17 cellular contexts compared by ENCODE assay signal in genomic region chr21:46111193-46111571, GRCh38. TPM values are rescaled to one million over a fixed set of nuclear protein-coding genes. Genes with fewer than 3 reads are reported as not detected.
DNase-seq lines count a peak whose midpoint lies in the region; ATAC-seq, FAIRE-seq and TF ChIP-seq lines count a peak whose summit lies in the region.
"Had no signal": no experiment of that assay in that cellular context is flagged by ENCODE, and none has a peak within 500 bp of the region (broad histone marks: within the 10 kb centered on the region; RNA-seq: fewer than 3 reads in every experiment).

No MANE protein-coding gene starts in this region.

- H3K9me3 ChIP-seq in right lobe of liver (no peaks in the 10 kb centered on the region), HepG2 (ENCODE audit: low read length) (peaks cover 11% of the 10 kb centered on the region), pancreas (no peaks in the 10 kb centered on the region)
- H3K9me3 ChIP-seq: thyroid gland had no signal

- TF ChIP-seq EP300 in HepG2 (IDR thresholded peaks at IDR 0.05; ENCODE audit: low read depth in 2 of 2, low read length in 2 of 2) = no peak
- TF ChIP-seq EP300 in HepG2 (CRISPR knock-in tag; IDR thresholded peaks at IDR 0.05; ENCODE audit: borderline replicate concordance) = no peak

- DNase-seq in right lobe of liver (peak in 2 of 3 donors; percentile 42 to 50), HepG2 (ENCODE audit: low spot score) (no peak), left cardiac atrium (peak; percentile 16), pancreas (peak in 4 of 6 donors; percentile 1 to 60 (median 20)), foreskin melanocyte (no peak), DMS 273 (lab: John Stamatoyannopoulos, UW; ENCODE audit: unreplicated experiment) (no peak)
- DNase-seq: AML-193, DMS 273 treated with DMSO at 0.1 percent for 48 hours, NCI-H187, NCI-H526, PC-9 had no signal

- no peak overlapping the region for H3K4me3 ChIP-seq in right lobe of liver
- H3K4me3 ChIP-seq in HepG2 (replicated peaks in 1 of 3; ENCODE audit: insufficient read depth in 1 of 3, low read depth in 2 of 3, low read length in 3 of 3) = no peak overlapping the region
- no peak overlapping the region for H3K4me3 ChIP-seq in pancreas
- H3K4me3 ChIP-seq: PC-9, thyroid gland had no signal

- no peak for FAIRE-seq in HepG2 (lab: Jason Lieb, UNC)
- FAIRE-seq in pancreas (lab: Jason Lieb, UNC) = no peak
- FAIRE-seq: H54 had no signal

- peak in 1 of 4 donors; percentile 0 for ATAC-seq in right lobe of liver
- ATAC-seq in HepG2 = no peak
- no peak for ATAC-seq in left cardiac atrium
- ATAC-seq in pancreas = no peak
- no peak for ATAC-seq in HG02678 (IDR thresholded peaks at IDR 0.05; ENCODE audit: unreplicated experiment)
- no peak for ATAC-seq in GM19455 (IDR thresholded peaks at IDR 0.05; ENCODE audit: unreplicated experiment)

- BruUV-seq in HepG2 (replicated peaks; lab: Mats Ljungman, UMichigan) = no TSS peak

- no peak for TF ChIP-seq POLR2A in right lobe of liver (IDR thresholded peaks at IDR 0.05)
- TF ChIP-seq POLR2A in HepG2 (IDR thresholded peaks at IDR 0.05; ENCODE audit: insufficient read depth in 1 of 2, low read depth in 2 of 2, low read length in 2 of 2) = no peak

- no peak for TF ChIP-seq CTCF in right lobe of liver (IDR thresholded peaks at IDR 0.05)
- no peak for TF ChIP-seq CTCF in HepG2 (CRISPR knock-in tag; IDR thresholded peaks at IDR 0.05)
- no peak for TF ChIP-seq CTCF in pancreas (IDR thresholded peaks at IDR 0.05)

- H3K9ac ChIP-seq in HepG2 (ENCODE audit: insufficient read depth, low read depth, low read length) = no peak overlapping the region

- H4K20me1 ChIP-seq in HepG2 (ENCODE audit: insufficient read depth, low read length) = no peaks in the 10 kb centered on the region

- TF ChIP-seq RAD21 in HepG2 (CRISPR knock-in tag; IDR thresholded peaks at IDR 0.05) = no peak

- no peaks in the 10 kb centered on the region for H3K79me2 ChIP-seq in HepG2 (ENCODE audit: insufficient read depth, low read length)

- CTCF ChIA-PET in HepG2 (lab: Yijun Ruan, JAX; ENCODE audit: low intra/inter-chr PET ratio, low total read pairs) = no interaction called here

- no peaks in the 10 kb centered on the region for H3K36me3 ChIP-seq in right lobe of liver
- H3K36me3 ChIP-seq in HepG2 (replicated peaks in 1 of 2; ENCODE audit: control insufficient read depth in 1 of 2, insufficient read depth in 2 of 2, low read length in 2 of 2) = no peaks in the 10 kb centered on the region
- no peaks in the 10 kb centered on the region for H3K36me3 ChIP-seq in pancreas

- POLR2A ChIA-PET in HepG2 (lab: Yijun Ruan, JAX) = no interaction called here

- WGBS in right lobe of liver (ENCODE audit: insufficient coverage, low coverage, low lambda C conversion rate, missing lambda C conversion rate) = no CpG with 5 or more reads among the region's 12 CpGs
- 50% methylated on average over 2 of the region's 12 CpGs for whole genome bisulfite sequencing in HepG2 (ENCODE audit: low lambda C conversion rate)
- WGBS in pancreas, 2 donors = 71 to 76% methylated on average over 9 to 12 of the region's 12 CpGs

- no peak overlapping the region for H2AFZ ChIP-seq in HepG2 (ENCODE audit: low read length)
- H2AFZ ChIP-seq: PC-9 had no signal

- H3K27me3 ChIP-seq in right lobe of liver (no peaks in the 10 kb centered on the region), HepG2 (ENCODE audit: control insufficient read depth in 1 of 2, insufficient read depth in 2 of 2, low read length in 2 of 2) (peaks cover 1 to 20% of the 10 kb centered on the region in 2 experiments; a peak in 2 of 5 replicates), pancreas (no peaks in the 10 kb centered on the region)
- H3K27me3 ChIP-seq: thyroid gland had no signal

- in situ Hi-C loops in HepG2 (cut with HindIII; ENCODE audit: extremely low pct_ligation_motif_present, low pct_unique_long_range_greater_than_20kb) = no loop called here

- intact Hi-C loops in right lobe of liver (cut with DNase I) (no loop called here), HepG2 (cut with micrococcal nuclease; ENCODE audit: unreplicated experiment) (no loop called here), left cardiac atrium (cut with DNase I) (no loop called here), pancreas (cut with DNase I) (no loop called here)

- H3K4me1 ChIP-seq in right lobe of liver (no peaks in the 10 kb centered on the region), HepG2 (ENCODE audit: insufficient read depth, low read length) (no peaks in the 10 kb centered on the region), pancreas (no peaks in the 10 kb centered on the region)
- H3K4me1 ChIP-seq: thyroid gland had no signal

- no peak overlapping the region for H3K4me2 ChIP-seq in HepG2 (ENCODE audit: low read depth, low read length)
- H3K4me2 ChIP-seq: PC-9 had no signal

- H3K27ac ChIP-seq in right lobe of liver = no peak overlapping the region
- H3K27ac ChIP-seq in HepG2 (ENCODE audit: extremely low read length, insufficient read depth, low read length) = no peak overlapping the region
- H3K27ac ChIP-seq in pancreas = no peak overlapping the region
- H3K27ac ChIP-seq: PC-9, thyroid gland had no signal

RNA-seq across cellular contexts. Expression of gene COL6A2, which starts 13.3 kb away (rescaled TPM):
- total RNA-seq in right lobe of liver (10 to 100 TPM; 17.3 to 81.7 (median 38.4) TPM), HepG2 (2016; rRNA removed; fragmentation: Illumina TruSeq; extraction: Trizol) (0.07 and 0.14 TPM in 2 replicates), left cardiac atrium (100 to 1,000 TPM; 330 to 350 TPM), pancreas (100 to 1,000 TPM in 1 of 6 donors, 10 to 100 TPM in 5; 15.2 to 135 (median 45.5) TPM)
- not detected in 2 replicates for total RNA-seq in HepG2 (2016; cell fraction: cytosol; rRNA removed; fragmentation: Illumina TruSeq; extraction: Trizol; ENCODE audit: low read depth)
- total RNA-seq in HepG2 (2016; cell fraction: insoluble cytoplasmic fraction; rRNA removed; fragmentation: Illumina TruSeq; extraction: Trizol) = 0.06 TPM in 1 of 2 replicates, not detected in the other
- not detected in 2 replicates for total RNA-seq in HepG2 (2016; cell fraction: membrane; rRNA removed; fragmentation: Illumina TruSeq; extraction: Trizol)
- total RNA-seq in HepG2 (2016; cell fraction: nucleus; rRNA removed; fragmentation: Illumina TruSeq; extraction: Trizol) = 0.13 and 0.22 TPM in 2 replicates
- polyA plus RNA-seq in HepG2 (2011; rRNA removed) (0.41 and 1.6 TPM in 2 replicates), pancreas (100 to 1,000 TPM in 1 of 2 donors, 10 to 100 TPM in 1; 66.9 to 116 TPM)
- 0.27 and 0.31 TPM in 2 replicates for polyA plus RNA-seq in HepG2 (2011; cell fraction: cytosol; rRNA removed)
- polyA plus RNA-seq in HepG2 (2011; cell fraction: nucleus; rRNA removed) = 8.5 and 10.4 TPM in 2 replicates
- polyA plus RNA-seq in HepG2 (2012) = 0.36 and 0.81 TPM in 2 replicates
- polyA plus RNA-seq in HepG2 (2016; cell fraction: cytosol; fragmentation: Illumina TruSeq; extraction: Trizol; ENCODE audit: low read depth) = not detected in 2 replicates
- not detected in 2 replicates for polyA plus RNA-seq in HepG2 (2016; cell fraction: insoluble cytoplasmic fraction; fragmentation: Illumina TruSeq; extraction: Trizol; ENCODE audit: low read depth)
- not detected in 2 replicates for polyA plus RNA-seq in HepG2 (2016; cell fraction: membrane; fragmentation: Illumina TruSeq; extraction: Trizol; ENCODE audit: low read depth)
- 0.48 and 0.69 TPM in 2 replicates for polyA plus RNA-seq in HepG2 (2016; cell fraction: nucleus; fragmentation: Illumina TruSeq; extraction: Trizol; ENCODE audit: insufficient read depth, low read depth)
- polyA minus RNA-seq in HepG2 (2011; rRNA and poly(A)+ RNA removed; ENCODE audit: low replicate concordance) = 0.44 TPM in 1 of 2 replicates, not detected in the other
- polyA minus RNA-seq in HepG2 (2011; cell fraction: cytosol; rRNA and poly(A)+ RNA removed) = not detected in 2 replicates
- 0.52 and 1.2 TPM in 2 replicates for polyA minus RNA-seq in HepG2 (2011; cell fraction: nucleus; rRNA and poly(A)+ RNA removed)
- total RNA-seq: HT-29 had no signal

RNA-seq across cellular contexts. Expression of gene FTCD, which starts 44.2 kb away (rescaled TPM):
- total RNA-seq in right lobe of liver (100 to 1,000 TPM; 141 to 668 (median 417) TPM), HepG2 (2016; rRNA removed; fragmentation: Illumina TruSeq; extraction: Trizol) (78.5 and 105 TPM in 2 replicates), left cardiac atrium (1 to 10 TPM in 1 of 2 donors, under 1 TPM in 1; 0.68 to 1.6 TPM), pancreas (1 to 10 TPM in 1 of 6 donors, under 1 TPM in 5; 0.31 to 1.4 (median 0.42) TPM)
- 13.1 and 13.2 TPM in 2 replicates for total RNA-seq in HepG2 (2016; cell fraction: cytosol; rRNA removed; fragmentation: Illumina TruSeq; extraction: Trizol; ENCODE audit: low read depth)
- total RNA-seq in HepG2 (2016; cell fraction: insoluble cytoplasmic fraction; rRNA removed; fragmentation: Illumina TruSeq; extraction: Trizol) = 61.2 and 115 TPM in 2 replicates
- total RNA-seq in HepG2 (2016; cell fraction: membrane; rRNA removed; fragmentation: Illumina TruSeq; extraction: Trizol) = 21.0 and 27.4 TPM in 2 replicates
- 94.5 and 110 TPM in 2 replicates for total RNA-seq in HepG2 (2016; cell fraction: nucleus; rRNA removed; fragmentation: Illumina TruSeq; extraction: Trizol)
- polyA plus RNA-seq in HepG2 (2011; rRNA removed) (75.7 and 112 TPM in 2 replicates), pancreas (10 to 100 TPM in 1 of 2 donors, 1 to 10 TPM in 1; 4.9 to 14.0 TPM)
- polyA plus RNA-seq in HepG2 (2011; cell fraction: cytosol; rRNA removed) = 34.7 and 61.2 TPM in 2 replicates
- polyA plus RNA-seq in HepG2 (2011; cell fraction: nucleus; rRNA removed) = 656 and 751 TPM in 2 replicates
- 108 and 140 TPM in 2 replicates for polyA plus RNA-seq in HepG2 (2012)
- polyA plus RNA-seq in HepG2 (2016; cell fraction: cytosol; fragmentation: Illumina TruSeq; extraction: Trizol; ENCODE audit: low read depth) = 11.0 and 12.4 TPM in 2 replicates
- polyA plus RNA-seq in HepG2 (2016; cell fraction: insoluble cytoplasmic fraction; fragmentation: Illumina TruSeq; extraction: Trizol; ENCODE audit: low read depth) = 47.9 and 52.0 TPM in 2 replicates
- 11.9 and 17.7 TPM in 2 replicates for polyA plus RNA-seq in HepG2 (2016; cell fraction: membrane; fragmentation: Illumina TruSeq; extraction: Trizol; ENCODE audit: low read depth)
- polyA plus RNA-seq in HepG2 (2016; cell fraction: nucleus; fragmentation: Illumina TruSeq; extraction: Trizol; ENCODE audit: insufficient read depth, low read depth) = 369 and 379 TPM in 2 replicates
- polyA minus RNA-seq in HepG2 (2011; rRNA and poly(A)+ RNA removed; ENCODE audit: low replicate concordance) = 0.42 and 84.7 TPM in 2 replicates
- 33.3 and 39.2 TPM in 2 replicates for polyA minus RNA-seq in HepG2 (2011; cell fraction: cytosol; rRNA and poly(A)+ RNA removed)
- 93.9 and 118 TPM in 2 replicates for polyA minus RNA-seq in HepG2 (2011; cell fraction: nucleus; rRNA and poly(A)+ RNA removed)
- total RNA-seq: pulmonary artery endothelial cell had no signal

Comparison
In these comparisons a context has a peak if more than half of its experiments do, and no peak if none do; other contexts are left out.
1. DNase-seq: peak in right lobe of liver (2 of 3), left cardiac atrium (single experiment) and pancreas (4 of 6); none in HepG2 (single experiment), foreskin melanocyte (single experiment) and DMS 273 (single experiment).
2. RNA of gene COL6A2, which starts 13.3 kb away (total RNA-seq): 330 to 350 TPM in left cardiac atrium, 15.2 to 135 TPM in pancreas and 17.3 to 81.7 TPM in right lobe of liver; 0.06 to 0.22 TPM in HepG2; every median in the first group is over 10 times any median in the second.
3. RNA of gene FTCD, which starts 44.2 kb away (total RNA-seq): 141 to 668 TPM in right lobe of liver and 13.1 to 115 TPM in HepG2; 0.68 to 1.6 TPM in left cardiac atrium and 0.31 to 1.4 TPM in pancreas; every median in the first group is over 4 times any median in the second.